Comparison of ENCODE assay signal across 19 cellular contexts in genomic region chr12:115132145-115132544, GRCh38.
DNase-seq lines count a peak whose midpoint lies in the region; ATAC-seq, FAIRE-seq and TF ChIP-seq lines count a peak whose summit lies in the region.
"Had no signal": no experiment of that assay in that cellular context is flagged by ENCODE, and none has a peak within 500 bp of the region (broad histone marks: within the 10 kb centered on the region; RNA-seq: fewer than 3 reads in every experiment).

No MANE protein-coding gene starts in this region.

- no peaks in the 10 kb centered on the region for H3K9me1 ChIP-seq in keratinocyte (ENCODE audit: control insufficient read depth, extremely low read depth, insufficient read depth, low read length)

- no peak for TF ChIP-seq POLR2A in breast epithelium (IDR thresholded peaks at IDR 0.05)

- H3K4me2 ChIP-seq in keratinocyte (ENCODE audit: control insufficient read depth, extremely low read depth, insufficient read depth, low read depth, low read length), result no peak overlapping the region
- H3K4me2 ChIP-seq: neural progenitor cell had no signal

- H3K79me2 ChIP-seq in keratinocyte (ENCODE audit: control insufficient read depth, insufficient read depth, low read length), result no peaks in the 10 kb centered on the region

- FAIRE-seq in keratinocyte (lab: Jason Lieb, UNC), result peak; percentile 70
- FAIRE-seq: D721Med had no signal

- dilution Hi-C loops in keratinocyte (cut with MboI; ENCODE audit: extremely low pct_ligation_motif_present, low sequenced_read_pairs), result no loop called here

- no peaks in the 10 kb centered on the region for H3K27me3 ChIP-seq in breast epithelium
- H3K27me3 ChIP-seq in keratinocyte (ENCODE audit: control insufficient read depth, extremely low read depth, insufficient read depth, low read length), result no peaks in the 10 kb centered on the region
- H3K27me3 ChIP-seq: neural progenitor cell, stomach had no signal

- H3K9ac ChIP-seq in keratinocyte (ENCODE audit: control insufficient read depth, extremely low read depth, insufficient read depth, low read length), result no peak overlapping the region
- H3K9ac ChIP-seq: neural progenitor cell had no signal

- no peaks in the 10 kb centered on the region for H4K20me1 ChIP-seq in keratinocyte (ENCODE audit: control insufficient read depth, extremely low read depth, insufficient read depth, low read length)

- DNase-seq in AG09319 (ENCODE audit: extremely low read depth, low read depth) (peak; percentile 62), HT1080 (ENCODE audit: low read depth) (peak; percentile 56), breast epithelium (ENCODE audit: low spot score in 2 of 2) (peak; percentile 69 to 80), keratinocyte (ENCODE audit: low read depth, low spot score) (peak; percentile 49), RPMI8226 (no peak), NCI-H1694 treated with DMSO at 0.1 percent for 48 hours (lab: John Stamatoyannopoulos, UW) (no peak), NCI-H524 treated with DMSO at 0.1 percent for 48 hours (lab: John Stamatoyannopoulos, UW) (no peak)
- DNase-seq: activated CD8-positive, alpha-beta T cell treated with anti-CD3 and anti-CD28 coated beads for 36 hours; activated naive CD8-positive, alpha-beta T cell treated with anti-CD3 and anti-CD28 coated beads for 36 hours; activated T-cell treated with anti-CD3 and anti-CD28 coated beads, Interleukin-2, amount 50 U/mL, for 72 hours; AML-193; MV-4-11; NCI-H2107; stomach; T-cell; WERI-Rb-1 had no signal

- no peaks in the 10 kb centered on the region for H3K36me3 ChIP-seq in breast epithelium
- no peaks in the 10 kb centered on the region for H3K36me3 ChIP-seq in keratinocyte (ENCODE audit: control insufficient read depth in 2 of 2, extremely low read depth in 1 of 2, insufficient read depth in 2 of 2, low read length in 2 of 2)
- H3K36me3 ChIP-seq: neural progenitor cell, stomach, WERI-Rb-1 had no signal

- TF ChIP-seq CTCF in AG09319 (IDR thresholded peaks at IDR 0.05; ENCODE audit: low read depth, low read length), result no peak
- TF ChIP-seq CTCF in breast epithelium (IDR thresholded peaks at IDR 0.05), result no peak
- TF ChIP-seq CTCF in keratinocyte (optimal IDR thresholded peaks at IDR 0.05 in 1 of 3, IDR thresholded peaks at IDR 0.05 in 1 of 3, conservative IDR thresholded peaks at IDR 0.05 in 1 of 3; ENCODE audit: extremely low read depth in 1 of 3, insufficient read depth in 2 of 3, low read length in 3 of 3), result no peak

- H3K4me3 ChIP-seq in breast epithelium (no peak overlapping the region), keratinocyte (ENCODE audit: control insufficient read depth in 2 of 3, extremely low read depth in 1 of 3, insufficient read depth in 2 of 3, low read depth in 1 of 3, low read length in 3 of 3) (no peak overlapping the region)
- H3K4me3 ChIP-seq: neural progenitor cell, stomach had no signal

- peaks cover 0 to 10% of the 10 kb centered on the region in 2 donors for H3K4me1 ChIP-seq in breast epithelium
- peaks cover 4% of the 10 kb centered on the region for H3K4me1 ChIP-seq in keratinocyte (ENCODE audit: control insufficient read depth, extremely low read depth, insufficient read depth, low read length)

- intact Hi-C loops in breast epithelium (cut with DNase I; ENCODE audit: low total_unique reads), result no loop called here

- ATAC-seq in GM21447 (IDR thresholded peaks at IDR 0.05; ENCODE audit: unreplicated experiment), result no peak
- ATAC-seq: activated CD8-positive, alpha-beta T cell treated with anti-CD3 and anti-CD28 coated beads for 36 hours; activated T-cell treated with anti-CD3 and anti-CD28 coated beads, Interleukin-2, amount 50 U/mL, for 72 hours; T-cell had no signal

- H3K9me3 ChIP-seq in breast epithelium (no peaks in the 10 kb centered on the region), keratinocyte (ENCODE audit: control insufficient read depth, low read depth, low read length) (no peaks in the 10 kb centered on the region)

- H2AFZ ChIP-seq in keratinocyte (ENCODE audit: control insufficient read depth, low read length), result no peak overlapping the region
- H2AFZ ChIP-seq: neural progenitor cell had no signal

- H3K27ac ChIP-seq in breast epithelium, result peak overlapping the region; percentile 23 to 57
- no peak overlapping the region for H3K27ac ChIP-seq in keratinocyte (ENCODE audit: control insufficient read depth, insufficient read depth, low read length)
- H3K27ac ChIP-seq: neural progenitor cell, stomach, WERI-Rb-1 had no signal

Comparison
In these comparisons a context has a peak if more than half of its experiments do, and no peak if none do; other contexts are left out.
1. DNase-seq: peak in AG09319 (single experiment), HT1080 (single experiment), breast epithelium (2 of 2) and keratinocyte (single experiment); none in RPMI8226 (single experiment), NCI-H1694 treated with DMSO at 0.1 percent for 48 hours (single experiment) and NCI-H524 treated with DMSO at 0.1 percent for 48 hours (single experiment).